In the genomic region with DNA sequence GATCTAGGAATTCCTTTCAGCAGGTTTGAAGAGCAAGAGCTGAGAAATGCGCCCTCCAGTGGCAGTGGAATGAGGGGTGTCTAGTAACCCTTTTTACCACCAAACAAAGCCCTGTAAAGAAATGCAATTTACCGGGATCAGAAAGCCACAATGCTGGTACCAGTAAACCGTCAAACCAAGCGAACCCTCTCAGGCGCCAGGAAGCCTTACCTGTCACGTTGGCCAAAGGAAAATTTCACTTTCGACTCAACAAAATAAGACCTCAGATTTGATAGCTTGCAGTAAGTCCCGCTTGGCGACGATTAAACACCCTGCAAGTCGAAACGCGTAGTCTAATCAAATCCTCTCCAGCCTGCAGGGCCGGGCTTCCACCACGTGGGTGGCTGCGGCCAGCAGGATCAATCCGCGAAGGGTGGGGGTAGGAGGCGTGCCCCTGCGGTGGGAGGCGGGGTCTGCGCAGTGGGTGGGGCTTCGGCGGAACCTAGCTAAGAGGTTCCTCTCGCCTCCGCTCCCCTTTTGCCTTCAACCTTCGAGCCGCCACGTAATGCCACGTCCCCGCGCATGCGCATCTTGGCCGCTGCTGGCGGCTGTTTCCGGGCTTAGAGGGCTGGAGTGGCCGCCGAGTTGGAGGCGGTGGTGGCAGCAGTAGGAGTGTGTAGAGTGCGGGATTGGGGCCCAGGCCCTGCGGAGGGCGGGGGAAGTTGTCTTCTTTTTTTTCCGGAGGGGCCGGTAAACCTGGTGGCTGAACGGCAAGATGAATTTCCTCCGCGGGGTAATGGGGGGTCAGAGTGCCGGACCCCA, we compare ENCODE assay signal across 8 cellular contexts. TPM values are rescaled to one million over a fixed set of nuclear protein-coding genes. Genes with fewer than 3 reads are reported as not detected.
DNase-seq lines count a peak whose midpoint lies in the region; ATAC-seq and TF ChIP-seq lines count a peak whose summit lies in the region.

A gene with protein sequence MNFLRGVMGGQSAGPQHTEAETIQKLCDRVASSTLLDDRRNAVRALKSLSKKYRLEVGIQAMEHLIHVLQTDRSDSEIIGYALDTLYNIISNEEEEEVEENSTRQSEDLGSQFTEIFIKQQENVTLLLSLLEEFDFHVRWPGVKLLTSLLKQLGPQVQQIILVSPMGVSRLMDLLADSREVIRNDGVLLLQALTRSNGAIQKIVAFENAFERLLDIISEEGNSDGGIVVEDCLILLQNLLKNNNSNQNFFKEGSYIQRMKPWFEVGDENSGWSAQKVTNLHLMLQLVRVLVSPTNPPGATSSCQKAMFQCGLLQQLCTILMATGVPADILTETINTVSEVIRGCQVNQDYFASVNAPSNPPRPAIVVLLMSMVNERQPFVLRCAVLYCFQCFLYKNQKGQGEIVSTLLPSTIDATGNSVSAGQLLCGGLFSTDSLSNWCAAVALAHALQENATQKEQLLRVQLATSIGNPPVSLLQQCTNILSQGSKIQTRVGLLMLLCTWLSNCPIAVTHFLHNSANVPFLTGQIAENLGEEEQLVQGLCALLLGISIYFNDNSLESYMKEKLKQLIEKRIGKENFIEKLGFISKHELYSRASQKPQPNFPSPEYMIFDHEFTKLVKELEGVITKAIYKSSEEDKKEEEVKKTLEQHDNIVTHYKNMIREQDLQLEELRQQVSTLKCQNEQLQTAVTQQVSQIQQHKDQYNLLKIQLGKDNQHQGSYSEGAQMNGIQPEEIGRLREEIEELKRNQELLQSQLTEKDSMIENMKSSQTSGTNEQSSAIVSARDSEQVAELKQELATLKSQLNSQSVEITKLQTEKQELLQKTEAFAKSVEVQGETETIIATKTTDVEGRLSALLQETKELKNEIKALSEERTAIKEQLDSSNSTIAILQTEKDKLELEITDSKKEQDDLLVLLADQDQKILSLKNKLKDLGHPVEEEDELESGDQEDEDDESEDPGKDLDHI (plus strand): TSS at position 512 of the 801 bp plus-strand sequence. CDS start 243 bp downstream, at position 755.

- H3K27ac ChIP-seq in coronary artery = peak within 1 kb of the TSS; percentile 98 to 99

- H3K27ac Mint-ChIP-seq in CD14-positive monocyte = peak within 1 kb of the TSS; percentile 98 to 99 (median 99)
- H3K27ac Mint-ChIP-seq in activated CD4-positive, alpha-beta T cell treated with anti-CD3 and anti-CD28 coated beads, Interleukin-2, amount 10 ng/mL, durations not matched to agents 24 days and 14 days = peak within 1 kb of the TSS; percentile 99

- intact Hi-C loops in CD14-positive monocyte (cut with micrococcal nuclease) = loop anchor here (2.0 to 10.0 kb wide), 2 partner anchors 51 to 209 kb away; a partner anchor contains a TSS
- intact Hi-C loops in activated CD4-positive, alpha-beta T cell treated with anti-CD3 and anti-CD28 coated beads, Interleukin-2, amount 10 ng/mL, durations not matched to agents 24 days and 14 days (cut with micrococcal nuclease) = loop anchor here (1.0 to 5.0 kb wide), 9 partner anchors 25 to 423 kb away; a partner anchor contains a TSS
- intact Hi-C loops in left colon (cut with DNase I, micrococcal nuclease) = loop anchor here in 1 of 2 donors (10.0 kb wide), 1 partner anchor 49 kb away; a partner anchor contains a TSS

- H3K4me3 Mint-ChIP-seq in CD14-positive monocyte = peak within 1 kb of the TSS; percentile 98 to 99
- H3K4me3 Mint-ChIP-seq in activated CD4-positive, alpha-beta T cell treated with anti-CD3 and anti-CD28 coated beads, Interleukin-2, amount 10 ng/mL, durations not matched to agents 24 days and 14 days = peak within 1 kb of the TSS; percentile 99

- H3K9me3 Mint-ChIP-seq in CD14-positive monocyte = peaks cover 0 to 3% (median 0%) of the 10 kb centered on the region in 7 donors
- no peaks in the 10 kb centered on the region for H3K9me3 Mint-ChIP-seq in activated CD4-positive, alpha-beta T cell treated with anti-CD3 and anti-CD28 coated beads, Interleukin-2, amount 10 ng/mL, durations not matched to agents 24 days and 14 days

- peaks cover 0 to 6% of the 10 kb centered on the region in 2 donors for H3K36me3 Mint-ChIP-seq in CD14-positive monocyte
- H3K36me3 Mint-ChIP-seq in activated CD4-positive, alpha-beta T cell treated with anti-CD3 and anti-CD28 coated beads, Interleukin-2, amount 10 ng/mL, durations not matched to agents 24 days and 14 days (ENCODE audit: low read depth) = peaks cover 16% of the 10 kb centered on the region

- peaks cover 0 to 3% (median 0%) of the 10 kb centered on the region in 3 donors for H3K27me3 Mint-ChIP-seq in CD14-positive monocyte (ENCODE audit: low read depth in 3 of 3)
- H3K27me3 Mint-ChIP-seq in activated CD4-positive, alpha-beta T cell treated with anti-CD3 and anti-CD28 coated beads, Interleukin-2, amount 10 ng/mL, durations not matched to agents 24 days and 14 days = no peaks in the 10 kb centered on the region

- peaks cover 47% of the 10 kb centered on the region for H3K4me1 Mint-ChIP-seq in CD14-positive monocyte
- H3K4me1 Mint-ChIP-seq in activated CD4-positive, alpha-beta T cell treated with anti-CD3 and anti-CD28 coated beads, Interleukin-2, amount 10 ng/mL, durations not matched to agents 24 days and 14 days = peaks cover 41% of the 10 kb centered on the region

- ATAC-seq in GM19328 (IDR thresholded peaks at IDR 0.05; ENCODE audit: unreplicated experiment) = peak; percentile 91
- peak; percentile 88 for ATAC-seq in HG03520 (IDR thresholded peaks at IDR 0.05; ENCODE audit: unreplicated experiment)
- ATAC-seq in left colon = peak; percentile 95

- TF ChIP-seq CTCF in CD14-positive monocyte (IDR thresholded peaks at IDR 0.05) = peak; percentile 77
- peak; percentile 58 for TF ChIP-seq CTCF in coronary artery (IDR thresholded peaks at IDR 0.05)

- peak; percentile 99 for DNase-seq in CD14-positive monocyte (ENCODE audit: low spot score)
- peak; percentile 93 for DNase-seq in NCI-H526 treated with DMSO at 0.1 percent for 48 hours (lab: John Stamatoyannopoulos, UW)
- DNase-seq in activated CD4-positive, alpha-beta T cell treated with anti-CD3 and anti-CD28 coated beads, Interleukin-2, amount 10 ng/mL, durations not matched to agents 24 days and 14 days = peak; percentile 100
- peak; percentile 99 for DNase-seq in coronary artery (ENCODE audit: low spot score)
- peak; percentile 99 for DNase-seq in left colon
- DNase-seq in stimulated activated CD4-positive, alpha-beta T cell treated with anti-CD3 and anti-CD28 coated beads, Interleukin-1b, Interleukin-23, amount 100 ng/mL, for 48 hours = peak; percentile 99

- peak within 1 kb of the TSS; percentile 89 for H3K4me3 ChIP-seq in coronary artery

RNA-seq across cellular contexts. Expression of the gene that starts here (rescaled TPM):
- polyA plus RNA-seq in CD14-positive monocyte = 10 to 100 TPM; 17.5 to 26.9 TPM
- total RNA-seq in activated CD4-positive, alpha-beta T cell treated with anti-CD3 and anti-CD28 coated beads, Interleukin-2, amount 10 ng/mL, durations not matched to agents 24 days and 14 days = 42.8 and 44.0 TPM in 2 replicates
- 10 to 100 TPM; 51.5 to 55.4 TPM for total RNA-seq in left colon

Comparison
In these comparisons a context has a peak if more than half of its experiments do, and no peak if none do; other contexts are left out.
1. Peak in every context shown above with its lines: DNase-seq, ATAC-seq, H3K4me3 ChIP-seq and H3K27ac ChIP-seq.